In the genomic region with DNA sequence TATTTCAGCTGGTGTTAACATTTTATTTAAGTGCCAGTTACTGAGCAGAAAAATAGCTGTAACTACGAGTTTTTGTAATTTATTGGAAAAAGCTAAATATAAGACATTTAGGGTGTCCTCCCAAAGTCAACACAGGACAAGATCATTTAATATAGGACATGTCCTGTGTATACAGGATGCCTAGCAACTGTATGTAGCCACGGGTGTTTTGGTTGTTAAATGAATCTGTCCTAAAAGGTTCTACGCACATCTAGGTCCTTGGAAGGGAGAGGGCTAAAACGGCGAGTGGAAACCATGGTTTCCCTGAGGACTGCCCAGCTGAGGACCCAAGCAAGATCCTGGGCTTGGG, we compare ENCODE assay signal across 8 cellular contexts. TPM values are rescaled to one million over a fixed set of nuclear protein-coding genes. Genes with fewer than 3 reads are reported as not detected.
A peak's percentile ranks its signal among the peaks of the same experiment; 100 is the strongest.
DNase-seq lines count a peak whose midpoint lies in the region; ATAC-seq and TF ChIP-seq lines count a peak whose summit lies in the region.

No MANE protein-coding gene starts in this region.

- H3K27me3 ChIP-seq in GM06990 (replicated peaks; ENCODE audit: control insufficient read depth, insufficient read depth, low read length) = no peaks in the 10 kb centered on the region

- H3K27ac ChIP-seq in substantia nigra (ENCODE audit: low read depth, low read length, poor library complexity, severe bottlenecking) = peak overlapping the region; percentile 94

- no peaks in the 10 kb centered on the region for H3K9me3 Mint-ChIP-seq in activated naive CD8-positive, alpha-beta T cell (ENCODE audit: low read depth)

- H3K4me3 Mint-ChIP-seq in activated naive CD8-positive, alpha-beta T cell = peak overlapping the region; percentile 97

- DNase-seq in GM06990 (ENCODE audit: extremely low read depth, insufficient read length) (no peak), iris pigment epithelial cell (ENCODE audit: low read depth) (peak; percentile 10), substantia nigra (lab: John Stamatoyannopoulos, UW) (no peak), ureter (ENCODE audit: low spot score) (no peak)

- H3K4me1 Mint-ChIP-seq in activated naive CD8-positive, alpha-beta T cell (ENCODE audit: low read depth) = peaks cover 32% of the 10 kb centered on the region

- H3K4me3 ChIP-seq in GM06990 (replicated peaks; ENCODE audit: low read depth, low read length) = peak overlapping the region; percentile 82

- H3K36me3 Mint-ChIP-seq in activated naive CD8-positive, alpha-beta T cell = peaks cover 19% of the 10 kb centered on the region

- ATAC-seq in HG02870 (IDR thresholded peaks at IDR 0.05; ENCODE audit: unreplicated experiment) (peak; percentile 24), HG02840 (IDR thresholded peaks at IDR 0.05; ENCODE audit: low FRiP score, unreplicated experiment) (no peak), HG03571 (IDR thresholded peaks at IDR 0.05; ENCODE audit: unreplicated experiment) (no peak)

- no peak for TF ChIP-seq CTCF in GM06990 (IDR thresholded peaks at IDR 0.05; ENCODE audit: insufficient read depth, low read length, poor library complexity, severe bottlenecking)

- no peaks in the 10 kb centered on the region for H3K27me3 Mint-ChIP-seq in activated naive CD8-positive, alpha-beta T cell

- 0 out of 2 replicates have a peak, but pooled peaks cover 1% of the 10 kb centered on the region for H3K36me3 ChIP-seq in GM06990 (ENCODE audit: control insufficient read depth, insufficient read depth, low read length)

- peak overlapping the region; percentile 81 for H3K27ac Mint-ChIP-seq in activated naive CD8-positive, alpha-beta T cell

RNA-seq across cellular contexts. Expression of a gene that starts 0.6 kb away (rescaled TPM):
- total RNA-seq in ureter = 28.0 TPM

RNA-seq across cellular contexts. Expression of a gene that starts 18.4 kb away (rescaled TPM):
- 5.4 TPM for total RNA-seq in ureter

RNA-seq across cellular contexts. Expression of a gene that starts 47.3 kb away (rescaled TPM):
- total RNA-seq in ureter = 10.6 TPM
